In genomic region chr7:55508301-55509011, GRCh38 we compare ENCODE assay signal across 10 cellular contexts.
DNase-seq lines count a peak whose midpoint lies in the region; ATAC-seq and TF ChIP-seq lines count a peak whose summit lies in the region.
"Had no signal": no experiment of that assay in that cellular context is flagged by ENCODE, and none has a peak within 500 bp of the region (broad histone marks: within the 10 kb centered on the region; RNA-seq: fewer than 3 reads in every experiment).

No MANE protein-coding gene starts in this region.

- TF ChIP-seq CTCF in chondrocyte (IDR thresholded peaks at IDR 0.05) (no peak), SK-N-SH (IDR thresholded peaks at IDR 0.05) (no peak)

- H3K4me1 ChIP-seq in SK-N-SH (ENCODE audit: control insufficient read depth in 1 of 2, insufficient read depth in 2 of 2, low read depth in 1 of 2, low read length in 1 of 2): peaks cover 11 to 14% of the 10 kb centered on the region in 2 experiments; a peak in 2 of 4 replicates

- no peak overlapping the region for H3K4me2 ChIP-seq in SK-N-SH

- H3K79me2 ChIP-seq in SK-N-SH (ENCODE audit: insufficient read depth): peaks cover 79% of the 10 kb centered on the region

- H3K9me3 Mint-ChIP-seq in activated CD4-positive, alpha-beta T cell treated with anti-CD3 and anti-CD28 coated beads, Interleukin-2, amount 10 ng/mL, durations not matched to agents 7 days and 5 days: no peaks in the 10 kb centered on the region
- H3K9me3 Mint-ChIP-seq in chondrocyte (ENCODE audit: low read depth): no peaks in the 10 kb centered on the region

- POLR2A ChIA-PET in activated CD4-positive, alpha-beta T cell treated with anti-CD3 and anti-CD28 coated beads, Interleukin-2, amount 10 ng/mL, durations not matched to agents 7 days and 5 days (lab: Charles Lee): no interaction called here
- POLR2A ChIA-PET in SK-N-SH (lab: Yijun Ruan, JAX): interaction anchor here (0.6 kb wide), 1 partner anchor 522 kb away, joined by 3 read pairs; no protein-coding TSS in a partner anchor

- peak; percentile 47 for DNase-seq in activated CD4-positive, alpha-beta T cell treated with anti-CD3 and anti-CD28 coated beads for 48 hours
- no peak for DNase-seq in activated CD4-positive, alpha-beta T cell treated with anti-CD3 and anti-CD28 coated beads, Interleukin-2, amount 10 ng/mL, durations not matched to agents 7 days and 5 days
- DNase-seq in chondrocyte (ENCODE audit: low spot score) (no peak), SK-N-SH (no peak), kidney glomerular epithelial cell (lab: John Stamatoyannopoulos, UW) (no peak), 8988T (no peak)
- DNase-seq: OCI-M1 had no signal

- no peaks in the 10 kb centered on the region for H3K27me3 ChIP-seq in SK-N-SH (ENCODE audit: insufficient read depth)
- H3K27me3 ChIP-seq: cardiac muscle cell had no signal

- WGBS in SK-N-SH (ENCODE audit: low lambda C conversion rate): 95% methylated on average over 4 of the region's 4 CpGs

- no peak overlapping the region for H3K27ac Mint-ChIP-seq in activated CD4-positive, alpha-beta T cell treated with anti-CD3 and anti-CD28 coated beads, Interleukin-2, amount 10 ng/mL, durations not matched to agents 7 days and 5 days
- peak overlapping the region; percentile 45 for H3K27ac Mint-ChIP-seq in chondrocyte (ENCODE audit: unreplicated experiment)

- H3K4me1 Mint-ChIP-seq in activated CD4-positive, alpha-beta T cell treated with anti-CD3 and anti-CD28 coated beads, Interleukin-2, amount 10 ng/mL, durations not matched to agents 7 days and 5 days: peaks cover 33% of the 10 kb centered on the region
- peaks cover 46% of the 10 kb centered on the region for H3K4me1 Mint-ChIP-seq in chondrocyte (ENCODE audit: low read depth)

- peaks cover 22% of the 10 kb centered on the region for H3K36me3 Mint-ChIP-seq in activated CD4-positive, alpha-beta T cell treated with anti-CD3 and anti-CD28 coated beads, Interleukin-2, amount 10 ng/mL, durations not matched to agents 7 days and 5 days (ENCODE audit: low read depth)
- peaks cover 1% of the 10 kb centered on the region for H3K36me3 Mint-ChIP-seq in chondrocyte (ENCODE audit: low read depth)

- no peak overlapping the region for H3K4me3 ChIP-seq in SK-N-SH (ENCODE audit: low read depth in 2 of 2, low read length in 1 of 2)
- H3K4me3 ChIP-seq: cardiac muscle cell had no signal

- H3K9ac ChIP-seq in SK-N-SH: no peak overlapping the region

- no peak overlapping the region for H3K27ac ChIP-seq in SK-N-SH (ENCODE audit: low read depth in 2 of 2, low read length in 1 of 2)
- H3K27ac ChIP-seq: cardiac muscle cell had no signal

- TF ChIP-seq EP300 in SK-N-SH (IDR thresholded peaks at IDR 0.05; ENCODE audit: borderline replicate concordance in 1 of 2, low read depth in 1 of 2, low read length in 1 of 2): no peak

- no peak overlapping the region for H3K4me3 Mint-ChIP-seq in activated CD4-positive, alpha-beta T cell treated with anti-CD3 and anti-CD28 coated beads, Interleukin-2, amount 10 ng/mL, durations not matched to agents 7 days and 5 days
- H3K4me3 Mint-ChIP-seq in chondrocyte (ENCODE audit: unreplicated experiment): no peak overlapping the region

- H2AFZ ChIP-seq in SK-N-SH (ENCODE audit: low read depth): no peak overlapping the region

- CTCF ChIA-PET in activated CD4-positive, alpha-beta T cell treated with anti-CD3 and anti-CD28 coated beads, Interleukin-2, amount 10 ng/mL, durations not matched to agents 7 days and 5 days (lab: Charles Lee): interaction anchor here (1.0 to 2.1 kb wide), 3 partner anchors 8 to 74 kb away, joined by 3 to 6 read pairs (median 3); no protein-coding TSS in a partner anchor
- CTCF ChIA-PET in SK-N-SH (lab: Yijun Ruan, JAX): interaction anchor here (0.8 to 3.8 kb wide), 5 partner anchors 12 to 93 kb away, joined by 3 to 10 read pairs (median 3); no protein-coding TSS in a partner anchor

- peaks cover 23% of the 10 kb centered on the region for H4K20me1 ChIP-seq in SK-N-SH (ENCODE audit: insufficient read depth)

- peaks cover 20% of the 10 kb centered on the region for H3F3A ChIP-seq in SK-N-SH (replicated peaks; ENCODE audit: insufficient read depth)

- H3K9me3 ChIP-seq in SK-N-SH: no peaks in the 10 kb centered on the region

- no peaks in the 10 kb centered on the region for H3K9me2 ChIP-seq in SK-N-SH

- no peaks in the 10 kb centered on the region for H3K27me3 Mint-ChIP-seq in activated CD4-positive, alpha-beta T cell treated with anti-CD3 and anti-CD28 coated beads, Interleukin-2, amount 10 ng/mL, durations not matched to agents 7 days and 5 days
- H3K27me3 Mint-ChIP-seq in chondrocyte (ENCODE audit: low read depth): no peaks in the 10 kb centered on the region

- peaks cover 10 to 16% of the 10 kb centered on the region in 2 experiments for H3K36me3 ChIP-seq in SK-N-SH (replicated peaks in 1 of 2; ENCODE audit: control insufficient read depth in 1 of 2, insufficient read depth in 2 of 2, low read length in 1 of 2)
- H3K36me3 ChIP-seq: cardiac muscle cell had no signal

- ATAC-seq in GM21367 (IDR thresholded peaks at IDR 0.05; ENCODE audit: unreplicated experiment) (peak; percentile 63), HG03103 (IDR thresholded peaks at IDR 0.05; ENCODE audit: low read depth, unreplicated experiment) (peak; percentile 62)

- no peak for TF ChIP-seq RAD21 in SK-N-SH (IDR thresholded peaks at IDR 0.05; ENCODE audit: low read length)

TF ChIP-seq in SK-N-SH, 30 proteins besides CTCF, POLR2A, EP300 and RAD21 (continues in another document):
- TF ChIP-seq USF2 (IDR thresholded peaks at IDR 0.05; ENCODE audit: borderline replicate concordance, low read depth, low read length) (no peak), ZBTB33 (IDR thresholded peaks at IDR 0.05; ENCODE audit: borderline replicate concordance, low read depth) (no peak), IRF3 (IDR thresholded peaks at IDR 0.05; ENCODE audit: low read depth, low read length) (no peak), SMC3 (IDR thresholded peaks at IDR 0.05; ENCODE audit: low read depth, low read length) (no peak), TEAD4 (IDR thresholded peaks at IDR 0.05; ENCODE audit: borderline replicate concordance, insufficient read depth) (no peak), MAX (IDR thresholded peaks at IDR 0.05; ENCODE audit: low read depth) (no peak), ELF1 (IDR thresholded peaks at IDR 0.05) (no peak), RCOR1 (IDR thresholded peaks at IDR 0.05; ENCODE audit: low read length) (no peak), PBX3 (IDR thresholded peaks at IDR 0.05) (no peak), MEF2A (IDR thresholded peaks at IDR 0.05; ENCODE audit: borderline replicate concordance, low read depth) (no peak), RXRA (IDR thresholded peaks at IDR 0.05; ENCODE audit: borderline replicate concordance, low read depth) (no peak), USF1 (IDR thresholded peaks at IDR 0.05; ENCODE audit: borderline replicate concordance, low read depth) (no peak), POLR2AphosphoS5 (IDR thresholded peaks at IDR 0.05; ENCODE audit: low read depth, low read length) (no peak)
